Comparison of ENCODE assay signal across 8 cellular contexts in genomic region chr5:55903121-55903701, GRCh38.
DNase-seq lines count a peak whose midpoint lies in the region; ATAC-seq and TF ChIP-seq lines count a peak whose summit lies in the region.

No MANE protein-coding gene starts in this region.

- H3K9me3 Mint-ChIP-seq in activated naive CD8-positive, alpha-beta T cell (ENCODE audit: low read depth) = no peaks in the 10 kb centered on the region

- peaks cover 22% of the 10 kb centered on the region for H3K4me1 Mint-ChIP-seq in activated naive CD8-positive, alpha-beta T cell (ENCODE audit: low read depth)

- peak overlapping the region; percentile 52 for H3K4me3 Mint-ChIP-seq in activated naive CD8-positive, alpha-beta T cell

- ATAC-seq in GM18519 (IDR thresholded peaks at IDR 0.05; ENCODE audit: low FRiP score, unreplicated experiment) (peak; percentile 71), HG02852 (IDR thresholded peaks at IDR 0.05; ENCODE audit: unreplicated experiment) (peak; percentile 95), SK-N-SH treated with all-trans-retinoic acid at 6 μM for 48 hours (no peak)

- peak; percentile 52 for DNase-seq in SW480 (ENCODE audit: low spot score)
- peak; percentile 54 to 59 for DNase-seq in stimulated activated CD4-positive, alpha-beta T cell treated with anti-CD3 and anti-CD28 coated beads, Interleukin-2, amount 100 ng/mL, for 48 hours
- DNase-seq in cerebellar nuclear complex (lab: John Stamatoyannopoulos, UW) = no peak
- DNase-seq in NCI-H1092 (lab: John Stamatoyannopoulos, UW) = no peak

- peaks cover 3% of the 10 kb centered on the region for H3K27me3 Mint-ChIP-seq in activated naive CD8-positive, alpha-beta T cell

- no peaks in the 10 kb centered on the region for H3K36me3 Mint-ChIP-seq in activated naive CD8-positive, alpha-beta T cell

- no peak overlapping the region for H3K27ac Mint-ChIP-seq in activated naive CD8-positive, alpha-beta T cell

TF ChIP-seq in SK-N-SH treated with all-trans-retinoic acid at 6 μM for 48 hours, 23 proteins besides CTCF, POLR2A, EP300 and RAD21:
- TF ChIP-seq ZC3H10 (CRISPR knock-in tag; IDR thresholded peaks at IDR 0.05) (no peak), CSRNP3 (CRISPR knock-in tag; IDR thresholded peaks at IDR 0.05) (no peak)

Comparison
In these comparisons a context has a peak if more than half of its experiments do, and no peak if none do; other contexts are left out.
1. DNase-seq: peak in SW480 (single experiment) and stimulated activated CD4-positive, alpha-beta T cell treated with anti-CD3 and anti-CD28 coated beads, Interleukin-2, amount 100 ng/mL, for 48 hours (2 of 2); none in cerebellar nuclear complex (0 of 2) and NCI-H1092 (single experiment).